Comparison of ENCODE assay signal across 26 cellular contexts in the genomic region with DNA sequence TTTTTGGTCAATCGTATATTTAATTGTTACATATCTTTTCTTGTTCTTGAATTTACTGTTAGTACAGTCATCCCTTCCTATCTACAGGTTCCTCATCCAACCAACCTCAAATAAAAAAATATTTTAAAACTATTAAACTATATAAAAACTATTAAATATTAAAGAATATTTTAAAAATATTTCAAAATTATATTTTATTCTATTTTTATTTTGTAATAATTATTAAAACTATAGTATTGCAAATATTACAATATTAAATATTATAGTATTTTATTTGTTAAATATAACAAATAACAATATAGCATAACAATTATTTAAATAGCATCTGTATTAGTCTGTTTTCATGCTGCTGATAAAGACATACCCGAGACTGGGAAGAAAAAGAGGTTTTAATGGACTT.
A peak's percentile ranks its signal among the peaks of the same experiment; 100 is the strongest.
DNase-seq lines count a peak whose midpoint lies in the region; ATAC-seq, FAIRE-seq and TF ChIP-seq lines count a peak whose summit lies in the region.
"Had no signal": no experiment of that assay in that cellular context is flagged by ENCODE, and none has a peak within 500 bp of the region (broad histone marks: within the 10 kb centered on the region; RNA-seq: fewer than 3 reads in every experiment).

No MANE protein-coding gene starts in this region.

- FAIRE-seq in A204.1 (lab: Jason Lieb, UNC) (peak; percentile 97), TTC549 (lab: Jason Lieb, UNC) (peak; percentile 87), endometrium (lab: Jason Lieb, UNC) (peak; percentile 86), kidney (lab: Jason Lieb, UNC) (peak; percentile 98)
- FAIRE-seq: A549, D721Med, GM12891, GM18507 had no signal

- TF ChIP-seq CTCF in kidney (IDR thresholded peaks at IDR 0.05; ENCODE audit: borderline replicate concordance, extremely low read depth, insufficient read depth) (no peak), esophagus squamous epithelium (IDR thresholded peaks at IDR 0.05) (no peak), tibial artery (IDR thresholded peaks at IDR 0.05) (no peak), prostate gland (IDR thresholded peaks at IDR 0.05) (no peak)

- no peaks in the 10 kb centered on the region for H3K9me3 ChIP-seq in kidney (ENCODE audit: control insufficient read depth in 1 of 2, low read length in 2 of 2)
- no peaks in the 10 kb centered on the region for H3K9me3 ChIP-seq in esophagus squamous epithelium
- no peaks in the 10 kb centered on the region for H3K9me3 ChIP-seq in tibial artery
- H3K9me3 ChIP-seq in prostate gland: no peaks in the 10 kb centered on the region
- H3K9me3 ChIP-seq: A549; BE2C; BLaER1 treated with 17β-estradiol and CSF1 and Interleukin-3, amounts not matched to agents 10 nM and 100 nM had no signal

- whole genome bisulfite sequencing in esophagus squamous epithelium, 2 donors: 61 to 69% methylated on average over 2 of the region's 2 CpGs
- WGBS in prostate gland: 92% methylated on average over 2 of the region's 2 CpGs

- intact Hi-C loops in kidney (cut with DNase I): no loop called here
- intact Hi-C loops in esophagus squamous epithelium (cut with DNase I): no loop called here
- intact Hi-C loops in tibial artery (cut with DNase I; ENCODE audit: low total_unique reads): no loop called here
- intact Hi-C loops in prostate gland (cut with DNase I): no loop called here

- H3K27me3 ChIP-seq in esophagus squamous epithelium (no peaks in the 10 kb centered on the region), tibial artery (no peaks in the 10 kb centered on the region), prostate gland (replicated peaks; ENCODE audit: insufficient read depth) (no peaks in the 10 kb centered on the region)
- H3K27me3 ChIP-seq: BE2C; BLaER1 treated with 17β-estradiol and CSF1 and Interleukin-3, amounts not matched to agents 10 nM and 100 nM had no signal

- H3K9ac ChIP-seq in kidney (ENCODE audit: low read length in 2 of 2): no peak overlapping the region
- H3K9ac ChIP-seq: BLaER1 treated with 17β-estradiol and CSF1 and Interleukin-3, amounts not matched to agents 10 nM and 100 nM had no signal

- H3K4me3 ChIP-seq in kidney (ENCODE audit: low read length in 2 of 2): no peak overlapping the region
- no peak overlapping the region for H3K4me3 ChIP-seq in esophagus squamous epithelium
- no peak overlapping the region for H3K4me3 ChIP-seq in tibial artery
- H3K4me3 ChIP-seq in prostate gland: no peak overlapping the region
- H3K4me3 ChIP-seq: A549; BLaER1 treated with 17β-estradiol and CSF1 and Interleukin-3, amounts not matched to agents 10 nM and 100 nM; GM23338 had no signal

- H3K36me3 ChIP-seq in kidney (ENCODE audit: control insufficient read depth in 1 of 2, insufficient read depth in 2 of 2, low read length in 2 of 2) (no peaks in the 10 kb centered on the region), esophagus squamous epithelium (no peaks in the 10 kb centered on the region), tibial artery (no peaks in the 10 kb centered on the region), prostate gland (no peaks in the 10 kb centered on the region)
- H3K36me3 ChIP-seq: BE2C; BLaER1 treated with 17β-estradiol and CSF1 and Interleukin-3, amounts not matched to agents 10 nM and 100 nM had no signal

- H3K27ac ChIP-seq in kidney (ENCODE audit: low read depth in 2 of 2, low read length in 2 of 2) (no peak overlapping the region), esophagus squamous epithelium (no peak overlapping the region), tibial artery (no peak overlapping the region), prostate gland (no peak overlapping the region)
- H3K27ac ChIP-seq: 22Rv1; A549; BLaER1 treated with 17β-estradiol and CSF1 and Interleukin-3, amounts not matched to agents 10 nM and 100 nM had no signal

- no peak for ATAC-seq in HG03571 (IDR thresholded peaks at IDR 0.05; ENCODE audit: unreplicated experiment)
- ATAC-seq: A549, GM23338, HCT116 had no signal

- no peak for DNase-seq in kidney
- DNase-seq in esophagus squamous epithelium (lab: John Stamatoyannopoulos, UW): no peak
- DNase-seq in tibial artery: no peak
- DNase-seq in prostate gland (ENCODE audit: low spot score): no peak
- DNase-seq: ACHN; AML-193; BE2C; CD4-positive, alpha-beta T cell; CD8-positive, alpha-beta memory T cell; DMS 273 treated with DMSO at 0.1 percent for 48 hours; DMS79; EL; GF-D8; H9 had no signal

- TF ChIP-seq POLR2A in esophagus squamous epithelium (IDR thresholded peaks at IDR 0.05): no peak
- TF ChIP-seq POLR2A in prostate gland (IDR thresholded peaks at IDR 0.05): no peak

- no peaks in the 10 kb centered on the region for H3K4me1 ChIP-seq in kidney (ENCODE audit: control insufficient read depth in 1 of 2, insufficient read depth in 1 of 2, low read depth in 1 of 2, low read length in 2 of 2)
- H3K4me1 ChIP-seq in esophagus squamous epithelium: no peaks in the 10 kb centered on the region
- no peaks in the 10 kb centered on the region for H3K4me1 ChIP-seq in tibial artery
- no peaks in the 10 kb centered on the region for H3K4me1 ChIP-seq in prostate gland (replicated peaks)
- H3K4me1 ChIP-seq: A549, BE2C had no signal
